ENCODE assay signal across 25 cellular contexts in genomic region chr3:57170946-57171345, GRCh38. TPM values are rescaled to one million over a fixed set of nuclear protein-coding genes. Genes with fewer than 3 reads are reported as not detected.
"Had no signal": no experiment of that assay in that cellular context is flagged by ENCODE, and none has a peak within 500 bp of the region (broad histone marks: within the 10 kb centered on the region; RNA-seq: fewer than 3 reads in every experiment).

No MANE protein-coding gene starts in this region.

- H3K4me3 ChIP-seq: cardiac muscle cell had no signal

- H3K4me1 ChIP-seq: adrenal gland, pancreas, prostate gland had no signal

- H3K27me3 ChIP-seq: adrenal gland, cardiac muscle cell, pancreas had no signal

- H3K36me3 ChIP-seq: adrenal gland, cardiac muscle cell, gastroesophageal sphincter, pancreas, prostate gland, upper lobe of right lung had no signal

- FAIRE-seq: keratinocyte, pancreas had no signal

- H3K9me3 ChIP-seq: adrenal gland, gastroesophageal sphincter, pancreas, prostate gland, upper lobe of right lung had no signal

- H3K27ac ChIP-seq: adrenal gland, cardiac muscle cell, coronary artery, dorsolateral prefrontal cortex, gastroesophageal sphincter, pancreas, prostate gland, skin epidermis, upper lobe of right lung had no signal

- DNase-seq: activated B cell treated with CpG ODN at 0.5 μM for 24 hours; activated CD4-positive, alpha-beta T cell treated with anti-CD3 and anti-CD28 coated beads, Interleukin-2, amount 50 U/mL, for 1 hour; activated CD8-positive, alpha-beta T cell treated with anti-CD3 and anti-CD28 coated beads, Interleukin-2, amount 10 ng/mL, durations not matched to agents 7 days and 5 days; adrenal gland; aorta; cerebellar nuclear complex; effector memory CD4-positive, alpha-beta T cell; left colon; mammary epithelial cell; naive B cell; pancreas; retina; stimulated activated CD4-positive, alpha-beta T cell treated with anti-CD3 and anti-CD28 coated beads, Interleukin-12 subunit alpha, Interleukin-12 subunit beta, amount 100 ng/mL, for 4 hours; stimulated activated CD4-positive, alpha-beta T cell treated with anti-CD3 and anti-CD28 coated beads, Interleukin-4, amount 100 ng/mL, for 24 hours; stimulated activated naive CD8-positive, alpha-beta T cell treated with anti-CD3 and anti-CD28 coated beads, Interleukin-15, amount 100 ng/mL, for 72 hours; T-helper 17 cell; upper lobe of right lung had no signal

RNA-seq across cellular contexts. Expression of gene IL17RD, which starts 5.8 kb away (rescaled TPM):
- total RNA-seq: activated B cell treated with CpG ODN at 0.5 μM for 24 hours; activated CD8-positive, alpha-beta T cell treated with anti-CD3 and anti-CD28 coated beads, Interleukin-2, amount 10 ng/mL, durations not matched to agents 7 days and 5 days; T-helper 17 cell had no signal

RNA-seq across cellular contexts. Expression of gene HESX1, which starts 28.8 kb away (rescaled TPM):
- total RNA-seq: fibroblast of villous mesenchyme, gastroesophageal sphincter had no signal
